In genomic region chr16:86117235-86117634, GRCh38 we compare ENCODE assay signal across 26 cellular contexts.
"Had no signal": no experiment of that assay in that cellular context is flagged by ENCODE, and none has a peak within 500 bp of the region (broad histone marks: within the 10 kb centered on the region; RNA-seq: fewer than 3 reads in every experiment).

No MANE protein-coding gene starts in this region.

- H3K36me3 Mint-ChIP-seq: mesothelial cell of epicardium; naive B cell; natural killer cell; neural progenitor cell; stimulated activated effector memory CD8-positive, alpha-beta T cell treated with anti-CD3 and anti-CD28 coated beads, Interleukin-12 subunit alpha, Interleukin-12 subunit beta, amount 100 ng/mL, for 72 hours; type B pancreatic cell had no signal

- H3K79me2 ChIP-seq: hepatocyte had no signal

- H3K27ac Mint-ChIP-seq: mesothelial cell of epicardium; natural killer cell; neural progenitor cell; progenitor cell of endocrine pancreas; stimulated activated effector memory CD8-positive, alpha-beta T cell treated with anti-CD3 and anti-CD28 coated beads, Interleukin-12 subunit alpha, Interleukin-12 subunit beta, amount 100 ng/mL, for 72 hours; stimulated activated naive CD8-positive, alpha-beta T cell treated with anti-CD3 and anti-CD28 coated beads, Interleukin-15, amount 100 ng/mL, for 72 hours; type B pancreatic cell had no signal

- H3K4me3 ChIP-seq: heart right ventricle, hepatocyte, left ventricle myocardium inferior, lung, neural progenitor cell, ovary, right atrium auricular region, right lobe of liver, skin epidermis, tibial nerve, uterus had no signal

- H3K4me1 ChIP-seq: heart right ventricle, left ventricle myocardium inferior, right atrium auricular region, right lobe of liver, tibial nerve, uterus had no signal

- FAIRE-seq: keratinocyte had no signal

- DNase-seq: heart right ventricle; left colon; left ventricle myocardium inferior; mesendoderm; naive B cell; natural killer cell; ovary; right lobe of liver; stimulated activated CD4-positive, alpha-beta T cell treated with anti-CD3 and anti-CD28 coated beads, Interleukin-12 subunit alpha, Interleukin-12 subunit beta, amount 100 ng/mL, for 4 hours; stimulated activated CD4-positive, alpha-beta T cell treated with anti-CD3 and anti-CD28 coated beads, Interleukin-4, amount 100 ng/mL, for 24 hours; stimulated activated naive CD4-positive, alpha-beta T cell treated with Interleukin-2 at 50 U/mL for 16 hours; stimulated activated naive CD8-positive, alpha-beta T cell treated with anti-CD3 and anti-CD28 coated beads, Interleukin-15, amount 100 ng/mL, for 72 hours; substantia nigra; uterus had no signal

- H2AFZ ChIP-seq: hepatocyte, neural progenitor cell had no signal

- H3K4me1 Mint-ChIP-seq: stimulated activated effector memory CD8-positive, alpha-beta T cell treated with anti-CD3 and anti-CD28 coated beads, Interleukin-12 subunit alpha, Interleukin-12 subunit beta, amount 100 ng/mL, for 72 hours had no signal

- H3K9me3 Mint-ChIP-seq: mesothelial cell of epicardium; naive B cell; natural killer cell; nephron progenitor cell; neural progenitor cell; stimulated activated effector memory CD8-positive, alpha-beta T cell treated with anti-CD3 and anti-CD28 coated beads, Interleukin-12 subunit alpha, Interleukin-12 subunit beta, amount 100 ng/mL, for 72 hours; stimulated activated naive CD8-positive, alpha-beta T cell treated with anti-CD3 and anti-CD28 coated beads, Interleukin-15, amount 100 ng/mL, for 72 hours; type B pancreatic cell had no signal

- H3K9me3 ChIP-seq: heart right ventricle, left ventricle myocardium inferior, ovary, right atrium auricular region, right lobe of liver, tibial nerve, uterus had no signal

- H3K4me2 ChIP-seq: hepatocyte, neural progenitor cell had no signal

- ATAC-seq: heart right ventricle; left colon; natural killer cell; right lobe of liver; stimulated activated effector memory CD8-positive, alpha-beta T cell treated with anti-CD3 and anti-CD28 coated beads, Interleukin-12 subunit alpha, Interleukin-12 subunit beta, amount 100 ng/mL, for 72 hours; stimulated activated naive CD8-positive, alpha-beta T cell treated with anti-CD3 and anti-CD28 coated beads, Interleukin-15, amount 100 ng/mL, for 72 hours had no signal

- H3K27me3 ChIP-seq: hepatocyte, ovary, right atrium auricular region, right lobe of liver, uterus had no signal

- H3K27ac ChIP-seq: heart right ventricle, hepatocyte, left ventricle myocardium inferior, neural progenitor cell, ovary, right atrium auricular region, right lobe of liver, skin epidermis, tibial nerve, uterus had no signal

- H3K36me3 ChIP-seq: heart right ventricle, left ventricle myocardium inferior, neural progenitor cell, ovary, right atrium auricular region, right lobe of liver, tibial nerve, uterus had no signal

- H3K4me3 Mint-ChIP-seq: mesothelial cell of epicardium; naive B cell; natural killer cell; neural progenitor cell; stimulated activated effector memory CD8-positive, alpha-beta T cell treated with anti-CD3 and anti-CD28 coated beads, Interleukin-12 subunit alpha, Interleukin-12 subunit beta, amount 100 ng/mL, for 72 hours; stimulated activated naive CD8-positive, alpha-beta T cell treated with anti-CD3 and anti-CD28 coated beads, Interleukin-15, amount 100 ng/mL, for 72 hours; type B pancreatic cell had no signal

- H3K9ac ChIP-seq: neural progenitor cell had no signal
